ENCODE assay signal across 19 cellular contexts in the genomic region with DNA sequence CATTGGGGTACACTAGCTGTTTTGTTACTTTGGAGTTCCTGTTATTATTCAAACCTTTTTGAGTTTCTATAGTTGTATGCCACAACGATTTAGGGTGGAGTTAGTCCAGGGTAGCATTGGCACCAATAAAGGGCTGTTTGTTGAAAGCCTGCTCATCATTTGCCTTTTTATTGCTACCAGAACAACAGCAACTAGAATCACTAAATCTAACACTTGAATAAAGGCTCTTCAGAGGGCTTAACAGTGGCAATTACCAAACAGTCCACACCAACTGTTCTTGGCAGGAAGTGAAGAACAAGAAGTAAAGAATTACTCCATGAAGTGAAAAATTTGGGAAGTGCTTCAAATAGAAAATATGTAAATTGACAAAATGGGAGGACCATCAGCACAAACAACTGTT.
"Had no signal": no experiment of that assay in that cellular context is flagged by ENCODE, and none has a peak within 500 bp of the region (broad histone marks: within the 10 kb centered on the region; RNA-seq: fewer than 3 reads in every experiment).

No MANE protein-coding gene starts in this region.

- H3K27ac ChIP-seq: testis, upper lobe of left lung, VCaP had no signal

- ATAC-seq: activated T-cell treated with anti-CD3 and anti-CD28 coated beads, Interleukin-2, amount 50 U/mL, for 4 hours; right cardiac atrium had no signal

- DNase-seq: activated CD4-positive, alpha-beta T cell treated with anti-CD3 and anti-CD28 coated beads for 1 hour; activated CD4-positive, alpha-beta T cell treated with anti-CD3 and anti-CD28 coated beads, Interleukin-2, amount 50 U/mL, for 4 hours; activated effector memory CD4-positive, alpha-beta T cell treated with Interleukin-2 at 50 U/mL for 16 hours; activated T-cell treated with anti-CD3 and anti-CD28 coated beads, Interleukin-2, amount 50 U/mL, for 4 hours; cortex of kidney; effector memory CD4-positive, alpha-beta T cell; foreskin fibroblast; kidney glomerular epithelial cell; mesendoderm; right cardiac atrium; small intestine; stimulated activated CD4-positive, alpha-beta T cell treated with anti-CD3 and anti-CD28 coated beads, Interleukin-4, amount 100 ng/mL, for 4 hours; stimulated activated CD8-positive, alpha-beta memory T cell treated with anti-CD3 and anti-CD28 coated beads, Interleukin-4, amount 100 ng/mL, for 48 hours; stimulated activated naive CD4-positive, alpha-beta T cell treated with Interleukin-2 at 50 U/mL for 16 hours; T-helper 1 cell; T1000; testis; upper lobe of left lung had no signal
